In genomic region chr1:35001743-35002142, GRCh38 we compare ENCODE assay signal across 1 cellular context.
TF ChIP-seq lines count a peak whose summit lies in the region.

No MANE protein-coding gene starts in this region.

TF ChIP-seq in K562, 482 proteins besides CTCF, POLR2A, EP300 and RAD21:
- TF ChIP-seq KDM4B (IDR thresholded peaks at IDR 0.05; ENCODE audit: borderline replicate concordance in 2 of 2, low read depth in 1 of 2), result no peak
- no peak for TF ChIP-seq TCF3 (CRISPR knock-in tag; IDR thresholded peaks at IDR 0.05)
- no peak for TF ChIP-seq RBM39 (optimal IDR thresholded peaks at IDR 0.05; ENCODE audit: low read depth, low read length)
- TF ChIP-seq TAF15 (IDR thresholded peaks at IDR 0.05; ENCODE audit: low read depth, low read length), result no peak
- no peak for TF ChIP-seq RCOR1 (IDR thresholded peaks at IDR 0.05; ENCODE audit: borderline replicate concordance in 1 of 2, low read depth in 2 of 2, low read length in 2 of 2)
- TF ChIP-seq E2F8 (IDR thresholded peaks at IDR 0.05; ENCODE audit: low read depth, partially characterized antibody), result no peak
- TF ChIP-seq CHD7 (IDR thresholded peaks at IDR 0.05; ENCODE audit: low read depth, low read length), result no peak
- no peak for TF ChIP-seq ZNF354B (CRISPR knock-in tag; IDR thresholded peaks at IDR 0.05)
- no peak for TF ChIP-seq TGIF2 (CRISPR knock-in tag; IDR thresholded peaks at IDR 0.05)
- TF ChIP-seq CREB1 (IDR thresholded peaks at IDR 0.05), result no peak
- TF ChIP-seq CREB1 (CRISPR knock-in tag; IDR thresholded peaks at IDR 0.05), result no peak
- TF ChIP-seq DPF2 (IDR thresholded peaks at IDR 0.05), result no peak
- TF ChIP-seq RFX7 (CRISPR knock-in tag; IDR thresholded peaks at IDR 0.05), result no peak
- TF ChIP-seq FUS (optimal IDR thresholded peaks at IDR 0.05; ENCODE audit: low read depth, low read length), result no peak
- TF ChIP-seq PURB (CRISPR knock-in tag; IDR thresholded peaks at IDR 0.05; ENCODE audit: low read depth), result no peak
- TF ChIP-seq TAF9B (IDR thresholded peaks at IDR 0.05; ENCODE audit: partially characterized antibody), result no peak
